In the genomic region with DNA sequence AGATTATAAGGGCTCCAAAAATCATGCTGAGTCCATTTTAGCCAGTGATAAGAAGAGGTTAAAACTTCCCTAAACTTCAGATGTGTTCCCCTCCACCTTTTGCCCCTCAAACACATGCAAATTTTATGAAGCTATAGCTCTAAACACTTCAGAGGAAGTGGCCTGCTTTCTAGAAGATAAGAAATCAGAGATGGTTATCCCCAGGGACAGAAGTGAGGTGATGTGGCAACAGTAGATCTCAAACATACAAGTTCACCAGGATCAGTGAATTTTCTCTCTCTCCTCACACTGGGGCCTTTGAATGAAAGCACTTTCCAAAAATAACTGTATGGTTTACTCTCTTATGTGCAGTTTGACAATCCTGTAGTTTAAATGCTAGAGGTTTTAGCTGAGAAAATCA, we compare ENCODE assay signal across 11 cellular contexts.
DNase-seq lines count a peak whose midpoint lies in the region; ATAC-seq and TF ChIP-seq lines count a peak whose summit lies in the region.
"Had no signal": no experiment of that assay in that cellular context is flagged by ENCODE, and none has a peak within 500 bp of the region (broad histone marks: within the 10 kb centered on the region; RNA-seq: fewer than 3 reads in every experiment).

No MANE protein-coding gene starts in this region.

- intact Hi-C loops in activated B cell treated with CpG ODN at 0.5 μM for 24 hours (cut with micrococcal nuclease) (no loop called here), left cardiac atrium (cut with DNase I) (no loop called here)

- POLR2A ChIA-PET in GM10248 (lab: Yijun Ruan, JAX) (no interaction called here), activated B cell treated with CpG ODN at 0.5 μM for 24 hours (lab: Charles Lee) (no interaction called here)

- TF ChIP-seq CTCF in GM10248 (IDR thresholded peaks at IDR 0.05; ENCODE audit: control extremely low read depth, extremely low read depth, low read depth, missing control alignments) (no peak), activated B cell treated with CpG ODN at 0.5 μM for 24 hours (IDR thresholded peaks at IDR 0.05) (no peak)

- H3K9me3 Mint-ChIP-seq in activated B cell treated with CpG ODN at 0.5 μM for 24 hours, result no peaks in the 10 kb centered on the region
- H3K9me3 Mint-ChIP-seq: central memory CD8-positive, alpha-beta T cell had no signal

- H3K27me3 Mint-ChIP-seq in activated B cell treated with CpG ODN at 0.5 μM for 24 hours, result no peaks in the 10 kb centered on the region
- H3K27me3 Mint-ChIP-seq: central memory CD8-positive, alpha-beta T cell had no signal

- peak overlapping the region; percentile 45 for H3K4me3 Mint-ChIP-seq in activated B cell treated with CpG ODN at 0.5 μM for 24 hours
- H3K4me3 Mint-ChIP-seq: central memory CD8-positive, alpha-beta T cell had no signal

- H3K4me1 Mint-ChIP-seq in activated B cell treated with CpG ODN at 0.5 μM for 24 hours, result peaks cover 26% of the 10 kb centered on the region

- peak; percentile 59 for ATAC-seq in GM21360 (IDR thresholded peaks at IDR 0.05; ENCODE audit: unreplicated experiment)
- peak; percentile 75 for ATAC-seq in HG03139 (IDR thresholded peaks at IDR 0.05; ENCODE audit: unreplicated experiment)
- peak; percentile 91 for ATAC-seq in activated B cell treated with CpG ODN at 0.5 μM for 24 hours (ENCODE audit: low read depth)
- no peak for ATAC-seq in left cardiac atrium

- H3K27ac Mint-ChIP-seq in activated B cell treated with CpG ODN at 0.5 μM for 24 hours, result peak overlapping the region; percentile 10

- CTCF ChIA-PET in GM10248 (lab: Yijun Ruan, JAX), result interaction anchor here (0.8 to 2.3 kb wide), 7 partner anchors 9 to 68 kb away, joined by 3 to 8 read pairs (median 3); no protein-coding TSS in a partner anchor
- CTCF ChIA-PET in activated B cell treated with CpG ODN at 0.5 μM for 24 hours (lab: Charles Lee), result interaction anchor here (0.9 kb wide), 1 partner anchor 186 kb away, joined by 3 read pairs; no protein-coding TSS in a partner anchor

- DNase-seq in GM10248 (ENCODE audit: extremely low spot score) (peak; percentile 31), activated B cell treated with CpG ODN at 0.5 μM for 24 hours (no peak), middle frontal gyrus (ENCODE audit: extremely low spot score, low spot score) (no peak), left cardiac atrium (no peak), AG20443 (ENCODE audit: low spot score) (no peak), T1000 (lab: John Stamatoyannopoulos, UW) (no peak)
- DNase-seq: activated CD8-positive, alpha-beta memory T cell treated with anti-CD3 and anti-CD28 coated beads for 24 hours; hypothalamus had no signal

- H3K36me3 Mint-ChIP-seq in activated B cell treated with CpG ODN at 0.5 μM for 24 hours (ENCODE audit: low read depth), result no peaks in the 10 kb centered on the region

Comparison
In these comparisons a context has a peak if more than half of its experiments do, and no peak if none do; other contexts are left out.
1. ATAC-seq: peak in GM21360 (single experiment), HG03139 (single experiment) and activated B cell treated with CpG ODN at 0.5 μM for 24 hours (single experiment); none in left cardiac atrium (0 of 2).